ENCODE assay signal across 1 cellular context in the genomic region with DNA sequence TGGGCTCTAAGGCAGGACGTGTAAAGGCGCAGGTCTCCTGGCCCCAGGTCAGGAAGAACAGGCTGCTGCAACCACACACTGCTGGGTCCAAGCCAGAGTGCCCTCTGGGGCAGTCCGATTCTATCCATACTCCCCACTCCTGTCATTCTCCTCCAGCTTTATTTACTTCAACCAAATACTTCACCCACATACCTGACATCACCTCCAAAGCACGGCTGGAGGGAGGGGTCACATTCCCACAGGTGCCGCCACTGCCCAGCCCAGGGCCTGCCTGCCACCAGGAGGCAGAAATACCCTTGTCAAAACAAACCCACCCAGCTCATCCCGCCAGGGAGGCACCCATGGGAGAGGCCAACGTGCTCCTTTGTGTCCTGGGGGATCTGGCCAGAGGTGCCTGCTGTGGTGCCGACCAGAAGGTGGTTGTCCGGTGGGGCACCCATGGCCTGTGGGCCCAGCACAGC.
A peak's percentile ranks its signal among the peaks of the same experiment; 100 is the strongest.
TF ChIP-seq lines count a peak whose summit lies in the region.

No MANE protein-coding gene starts in this region.

TF ChIP-seq in HepG2, 621 proteins besides CTCF, POLR2A, EP300 and RAD21 (continued from another document):
- TF ChIP-seq, protein P1, sequence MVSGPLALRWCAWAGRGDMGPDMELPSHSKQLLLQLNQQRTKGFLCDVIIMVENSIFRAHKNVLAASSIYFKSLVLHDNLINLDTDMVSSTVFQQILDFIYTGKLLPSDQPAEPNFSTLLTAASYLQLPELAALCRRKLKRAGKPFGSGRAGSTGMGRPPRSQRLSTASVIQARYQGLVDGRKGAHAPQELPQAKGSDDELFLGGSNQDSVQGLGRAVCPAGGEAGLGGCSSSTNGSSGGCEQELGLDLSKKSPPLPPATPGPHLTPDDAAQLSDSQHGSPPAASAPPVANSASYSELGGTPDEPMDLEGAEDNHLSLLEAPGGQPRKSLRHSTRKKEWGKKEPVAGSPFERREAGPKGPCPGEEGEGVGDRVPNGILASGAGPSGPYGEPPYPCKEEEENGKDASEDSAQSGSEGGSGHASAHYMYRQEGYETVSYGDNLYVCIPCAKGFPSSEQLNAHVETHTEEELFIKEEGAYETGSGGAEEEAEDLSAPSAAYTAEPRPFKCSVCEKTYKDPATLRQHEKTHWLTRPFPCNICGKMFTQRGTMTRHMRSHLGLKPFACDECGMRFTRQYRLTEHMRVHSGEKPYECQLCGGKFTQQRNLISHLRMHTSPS (CRISPR knock-in tag; IDR thresholded peaks at IDR 0.05; ENCODE audit: low read depth) = peak; percentile 64; the same call in 1 of the 2 replicates
- TF ChIP-seq, protein P2, sequence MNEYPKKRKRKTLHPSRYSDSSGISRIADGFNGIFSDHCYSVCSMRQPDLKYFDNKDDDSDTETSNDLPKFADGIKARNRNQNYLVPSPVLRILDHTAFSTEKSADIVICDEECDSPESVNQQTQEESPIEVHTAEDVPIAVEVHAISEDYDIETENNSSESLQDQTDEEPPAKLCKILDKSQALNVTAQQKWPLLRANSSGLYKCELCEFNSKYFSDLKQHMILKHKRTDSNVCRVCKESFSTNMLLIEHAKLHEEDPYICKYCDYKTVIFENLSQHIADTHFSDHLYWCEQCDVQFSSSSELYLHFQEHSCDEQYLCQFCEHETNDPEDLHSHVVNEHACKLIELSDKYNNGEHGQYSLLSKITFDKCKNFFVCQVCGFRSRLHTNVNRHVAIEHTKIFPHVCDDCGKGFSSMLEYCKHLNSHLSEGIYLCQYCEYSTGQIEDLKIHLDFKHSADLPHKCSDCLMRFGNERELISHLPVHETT (CRISPR knock-in tag; conservative IDR thresholded peaks at IDR 0.05) = 0 out of 2 replicates have a peak, but pooled peaks have one; percentile 27
- TF ChIP-seq, protein P3, sequence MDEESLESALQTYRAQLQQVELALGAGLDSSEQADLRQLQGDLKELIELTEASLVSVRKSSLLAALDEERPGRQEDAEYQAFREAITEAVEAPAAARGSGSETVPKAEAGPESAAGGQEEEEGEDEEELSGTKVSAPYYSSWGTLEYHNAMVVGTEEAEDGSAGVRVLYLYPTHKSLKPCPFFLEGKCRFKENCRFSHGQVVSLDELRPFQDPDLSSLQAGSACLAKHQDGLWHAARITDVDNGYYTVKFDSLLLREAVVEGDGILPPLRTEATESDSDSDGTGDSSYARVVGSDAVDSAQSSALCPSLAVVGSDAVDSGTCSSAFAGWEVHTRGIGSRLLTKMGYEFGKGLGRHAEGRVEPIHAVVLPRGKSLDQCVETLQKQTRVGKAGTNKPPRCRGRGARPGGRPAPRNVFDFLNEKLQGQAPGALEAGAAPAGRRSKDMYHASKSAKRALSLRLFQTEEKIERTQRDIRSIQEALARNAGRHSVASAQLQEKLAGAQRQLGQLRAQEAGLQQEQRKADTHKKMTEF (CRISPR knock-in tag; IDR thresholded peaks at IDR 0.05) = 0 out of 2 replicates have a peak, but pooled peaks have one; percentile 22
TF ChIP-seq in HepG2: peak in this region for 65.
